In the genomic region with DNA sequence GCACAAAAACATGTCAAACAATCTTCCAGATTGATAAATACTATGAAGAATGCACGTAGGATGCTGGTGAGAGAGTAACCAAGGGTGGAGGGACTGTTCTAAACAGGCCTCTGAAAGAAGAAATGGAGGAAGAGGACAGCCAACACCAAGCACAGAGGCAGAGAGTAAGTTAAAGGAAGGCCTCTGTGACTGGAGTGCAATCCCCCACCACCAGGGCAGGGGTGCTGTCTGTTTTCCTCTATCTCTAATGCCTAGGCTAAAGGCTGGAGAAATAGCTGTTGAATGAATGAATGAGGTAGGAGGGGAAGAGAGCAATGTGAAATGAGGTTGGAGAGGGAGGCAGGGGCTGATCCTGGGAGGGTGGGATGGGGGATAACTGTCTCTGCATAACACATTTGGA, we compare ENCODE assay signal across 1 cellular context.
A peak's percentile ranks its signal among the peaks of the same experiment; 100 is the strongest.
TF ChIP-seq lines count a peak whose summit lies in the region.

No MANE protein-coding gene starts in this region.

TF ChIP-seq in GM12878, 131 proteins besides CTCF, POLR2A, EP300 and RAD21:
- TF ChIP-seq, protein P1, sequence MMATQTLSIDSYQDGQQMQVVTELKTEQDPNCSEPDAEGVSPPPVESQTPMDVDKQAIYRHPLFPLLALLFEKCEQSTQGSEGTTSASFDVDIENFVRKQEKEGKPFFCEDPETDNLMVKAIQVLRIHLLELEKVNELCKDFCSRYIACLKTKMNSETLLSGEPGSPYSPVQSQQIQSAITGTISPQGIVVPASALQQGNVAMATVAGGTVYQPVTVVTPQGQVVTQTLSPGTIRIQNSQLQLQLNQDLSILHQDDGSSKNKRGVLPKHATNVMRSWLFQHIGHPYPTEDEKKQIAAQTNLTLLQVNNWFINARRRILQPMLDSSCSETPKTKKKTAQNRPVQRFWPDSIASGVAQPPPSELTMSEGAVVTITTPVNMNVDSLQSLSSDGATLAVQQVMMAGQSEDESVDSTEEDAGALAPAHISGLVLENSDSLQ (IDR thresholded peaks at IDR 0.05) = no peak
- no peak for TF ChIP-seq GATAD2B (conservative IDR thresholded peaks at IDR 0.05; ENCODE audit: low read depth)
- 0 out of 2 replicates have a peak, but pooled peaks have one; percentile 15 for TF ChIP-seq ZNF24 (IDR thresholded peaks at IDR 0.05)
- no peak for TF ChIP-seq NBN (IDR thresholded peaks at IDR 0.05)
